1 cellular context compared by ENCODE assay signal in genomic region chr2:174778479-174778962, GRCh38.
TF ChIP-seq lines count a peak whose summit lies in the region.

No MANE protein-coding gene starts in this region.

TF ChIP-seq in SK-N-SH treated with all-trans-retinoic acid at 6 μM for 48 hours, 23 proteins besides CTCF, POLR2A, EP300 and RAD21 (continued from another document):
- TF ChIP-seq TSHZ2 (CRISPR knock-in tag; IDR thresholded peaks at IDR 0.05) (no peak), PPARA (CRISPR knock-in tag; IDR thresholded peaks at IDR 0.05; ENCODE audit: borderline replicate concordance) (no peak)
